ENCODE assay signal across 27 cellular contexts in the genomic region with DNA sequence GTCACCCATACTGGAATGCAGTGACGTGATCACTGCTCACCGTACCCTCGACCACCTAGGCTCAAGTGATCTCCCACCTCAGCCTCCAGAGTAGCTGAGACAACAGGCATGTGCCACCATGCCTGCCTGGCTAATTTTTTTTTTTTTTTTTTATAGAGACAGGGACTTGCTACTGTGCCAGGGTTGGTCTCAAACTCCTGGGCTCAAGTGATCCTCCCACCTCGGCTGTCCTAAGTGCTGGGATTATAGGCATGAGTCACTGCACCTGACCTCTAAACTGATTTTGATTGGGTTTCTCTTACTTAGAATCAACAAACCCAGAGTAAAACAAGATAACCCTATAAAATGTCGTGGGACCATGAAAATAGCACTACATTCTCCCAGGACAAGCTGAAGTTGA.
"Had no signal": no experiment of that assay in that cellular context is flagged by ENCODE, and none has a peak within 500 bp of the region (broad histone marks: within the 10 kb centered on the region; RNA-seq: fewer than 3 reads in every experiment).

No MANE protein-coding gene starts in this region.

- H3K4me3 ChIP-seq: gastrocnemius medialis, lung, testis, transverse colon had no signal

- H3K4me3 Mint-ChIP-seq: activated CD4-positive, alpha-beta memory T cell treated with anti-CD3 and anti-CD28 coated beads for 36 hours; activated CD4-positive, alpha-beta T cell treated with anti-CD3 and anti-CD28 coated beads, Interleukin-2, amount 10 ng/mL, durations not matched to agents 24 days and 14 days; activated naive CD4-positive, alpha-beta T cell treated with anti-CD3 and anti-CD28 coated beads, Interleukin-2, amount 50 U/mL, for 24 hours; activated naive CD8-positive, alpha-beta T cell treated with anti-CD3 and anti-CD28 coated beads, Interleukin-2, amount 50 U/mL, for 24 hours; activated T-helper 17 cell treated with anti-CD3 and anti-CD28 coated beads, Interleukin-2, amount 50 U/mL, for 72 hours; nephron; T-helper 1 cell treated with Interleukin-12 subunit alpha and Interleukin-12 subunit beta and Interleukin-4 antibody, amounts not matched to agents 30 μg/mL and 1 μg/mL, for 36 hours had no signal

- H3K36me3 ChIP-seq: gastrocnemius medialis, transverse colon had no signal

- H3K27me3 ChIP-seq: gastrocnemius medialis, testis, transverse colon had no signal

- ATAC-seq: activated naive CD8-positive, alpha-beta T cell treated with anti-CD3 and anti-CD28 coated beads, Interleukin-2, amount 50 U/mL, for 24 hours; activated T-helper 17 cell treated with anti-CD3 and anti-CD28 coated beads, Interleukin-2, amount 50 U/mL, for 72 hours; gastrocnemius medialis; left lobe of liver; right cardiac atrium; stimulated activated naive CD8-positive, alpha-beta T cell treated with anti-CD3 and anti-CD28 coated beads, Interleukin-15, Interleukin-2, amounts not matched to agents 100 U/mL and 50 U/mL, for 24 hours had no signal

- H3K4me1 ChIP-seq: gastrocnemius medialis, testis, transverse colon had no signal

- H3K4me1 Mint-ChIP-seq: activated CD4-positive, alpha-beta T cell treated with anti-CD3 and anti-CD28 coated beads, Interleukin-2, amount 10 ng/mL, durations not matched to agents 24 days and 14 days; activated naive CD4-positive, alpha-beta T cell treated with anti-CD3 and anti-CD28 coated beads, Interleukin-2, amount 50 U/mL, for 24 hours; activated naive CD8-positive, alpha-beta T cell treated with anti-CD3 and anti-CD28 coated beads, Interleukin-2, amount 50 U/mL, for 24 hours; activated T-helper 17 cell treated with anti-CD3 and anti-CD28 coated beads, Interleukin-2, amount 50 U/mL, for 72 hours; nephron had no signal

- DNase-seq: activated CD4-positive, alpha-beta memory T cell treated with anti-CD3 and anti-CD28 coated beads for 36 hours; activated CD4-positive, alpha-beta T cell treated with anti-CD3 and anti-CD28 coated beads, Interleukin-2, amount 10 ng/mL, durations not matched to agents 24 days and 14 days; activated CD4-positive, CD25-positive, alpha-beta regulatory T cell treated with anti-CD3 and anti-CD28 coated beads, Interleukin-2, amount 50 U/mL, for 72 hours; activated CD8-positive, alpha-beta memory T cell treated with anti-CD3 and anti-CD28 coated beads, Interleukin-2, amount 50 U/mL, for 4 hours; activated naive CD8-positive, alpha-beta T cell treated with anti-CD3 and anti-CD28 coated beads, Interleukin-2, amount 50 U/mL, for 24 hours; activated T-cell treated with anti-CD3 and anti-CD28 coated beads, Interleukin-2, amount 50 U/mL, for 1 hour; amygdala; central memory CD4-positive, alpha-beta T cell; dermis blood vessel endothelial cell; effector CD8-positive, alpha-beta T cell; gastrocnemius medialis; glutamatergic neuron; posterior cingulate gyrus; right cardiac atrium; stimulated activated CD4-positive, alpha-beta T cell treated with anti-CD3 and anti-CD28 coated beads, Interleukin-4, amount 100 ng/mL, for 1 hour; stimulated activated naive CD8-positive, alpha-beta T cell treated with anti-CD3 and anti-CD28 coated beads, Interleukin-15, Interleukin-2, amounts not matched to agents 100 U/mL and 50 U/mL, for 24 hours; SW 1271; T-helper 9 cell; testis; transverse colon had no signal

- H3K9me3 Mint-ChIP-seq: activated CD4-positive, alpha-beta memory T cell treated with anti-CD3 and anti-CD28 coated beads for 36 hours; activated CD4-positive, alpha-beta T cell treated with anti-CD3 and anti-CD28 coated beads, Interleukin-2, amount 10 ng/mL, durations not matched to agents 24 days and 14 days; activated naive CD4-positive, alpha-beta T cell treated with anti-CD3 and anti-CD28 coated beads, Interleukin-2, amount 50 U/mL, for 24 hours; activated naive CD8-positive, alpha-beta T cell treated with anti-CD3 and anti-CD28 coated beads, Interleukin-2, amount 50 U/mL, for 24 hours; activated T-helper 17 cell treated with anti-CD3 and anti-CD28 coated beads, Interleukin-2, amount 50 U/mL, for 72 hours; nephron; T-helper 1 cell treated with Interleukin-12 subunit alpha and Interleukin-12 subunit beta and Interleukin-4 antibody, amounts not matched to agents 30 μg/mL and 1 μg/mL, for 36 hours had no signal

- H3K27ac Mint-ChIP-seq: activated CD4-positive, alpha-beta memory T cell treated with anti-CD3 and anti-CD28 coated beads for 36 hours; activated CD4-positive, alpha-beta T cell treated with anti-CD3 and anti-CD28 coated beads, Interleukin-2, amount 10 ng/mL, durations not matched to agents 24 days and 14 days; activated naive CD4-positive, alpha-beta T cell treated with anti-CD3 and anti-CD28 coated beads, Interleukin-2, amount 50 U/mL, for 24 hours; activated naive CD8-positive, alpha-beta T cell treated with anti-CD3 and anti-CD28 coated beads, Interleukin-2, amount 50 U/mL, for 24 hours; activated T-helper 17 cell treated with anti-CD3 and anti-CD28 coated beads, Interleukin-2, amount 50 U/mL, for 72 hours; nephron; T-helper 1 cell treated with Interleukin-12 subunit alpha and Interleukin-12 subunit beta and Interleukin-4 antibody, amounts not matched to agents 30 μg/mL and 1 μg/mL, for 36 hours had no signal

- H3K27me3 Mint-ChIP-seq: activated CD4-positive, alpha-beta memory T cell treated with anti-CD3 and anti-CD28 coated beads for 36 hours; activated naive CD8-positive, alpha-beta T cell treated with anti-CD3 and anti-CD28 coated beads, Interleukin-2, amount 50 U/mL, for 24 hours; activated T-helper 17 cell treated with anti-CD3 and anti-CD28 coated beads, Interleukin-2, amount 50 U/mL, for 72 hours had no signal

- H3K9me3 ChIP-seq: gastrocnemius medialis, testis, transverse colon had no signal

- H3K27ac ChIP-seq: epithelial cell of prostate, gastrocnemius medialis, testis, transverse colon had no signal

- H3K36me3 Mint-ChIP-seq: activated CD4-positive, alpha-beta memory T cell treated with anti-CD3 and anti-CD28 coated beads for 36 hours; activated naive CD4-positive, alpha-beta T cell treated with anti-CD3 and anti-CD28 coated beads, Interleukin-2, amount 50 U/mL, for 24 hours had no signal
